9 cellular contexts compared by ENCODE assay signal in the genomic region with DNA sequence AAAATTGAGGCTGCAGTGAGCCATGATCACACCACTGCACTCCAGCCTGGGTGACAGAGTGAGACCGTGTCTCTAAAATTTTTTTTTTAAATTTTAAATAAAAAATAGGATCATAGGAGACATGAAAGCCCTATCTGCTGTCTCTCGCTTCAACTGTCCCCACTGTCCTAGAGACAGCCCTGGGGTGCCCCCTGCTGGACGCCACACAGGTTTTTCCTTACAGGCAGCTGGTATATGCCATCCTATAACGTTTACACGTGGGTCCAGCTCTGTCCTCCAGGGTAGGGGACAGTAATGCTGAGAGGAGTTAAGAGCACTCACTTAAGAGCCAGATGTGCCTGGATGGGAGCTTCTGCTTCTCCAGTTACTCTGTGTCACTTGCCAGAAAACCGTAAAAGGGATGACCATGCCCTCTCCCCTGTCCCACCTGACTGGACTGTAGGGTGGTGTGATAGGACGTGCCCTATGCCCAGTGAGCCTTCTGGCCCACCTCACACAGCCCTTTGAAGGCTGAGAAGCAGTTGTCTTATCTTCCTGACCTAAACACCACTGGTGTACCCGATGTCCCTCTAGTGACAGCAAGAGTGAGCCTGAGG. TPM values are rescaled to one million over a fixed set of nuclear protein-coding genes. Genes with fewer than 3 reads are reported as not detected.
DNase-seq lines count a peak whose midpoint lies in the region; ATAC-seq, FAIRE-seq and TF ChIP-seq lines count a peak whose summit lies in the region.
"Had no signal": no experiment of that assay in that cellular context is flagged by ENCODE, and none has a peak within 500 bp of the region (broad histone marks: within the 10 kb centered on the region; RNA-seq: fewer than 3 reads in every experiment).

No MANE protein-coding gene starts in this region.

- in situ Hi-C loops in T47D (cut with HindIII; ENCODE audit: low pct_unique_long_range_greater_than_20kb, low sequenced_read_pairs): no loop called here

- H3K36me3 ChIP-seq in WERI-Rb-1: no peaks in the 10 kb centered on the region
- no peaks in the 10 kb centered on the region for H3K36me3 ChIP-seq in kidney (ENCODE audit: control insufficient read depth in 1 of 2, insufficient read depth in 2 of 2, low read length in 2 of 2)
- H3K36me3 ChIP-seq: BLaER1 had no signal

- no peak for FAIRE-seq in kidney (lab: Jason Lieb, UNC)

- DNase-seq in NCI-H1436 (lab: John Stamatoyannopoulos, UW) (peak; percentile 81), NCI-H1436 treated with DMSO at 0.1 percent for 48 hours (lab: John Stamatoyannopoulos, UW) (no peak), NCI-H2171 treated with DMSO at 0.1 percent for 48 hours (lab: John Stamatoyannopoulos, UW) (peak; percentile 83), WERI-Rb-1 (peak; percentile 88), T47D (ENCODE audit: low read depth in 1 of 2, low spot score in 1 of 2) (peak; percentile 52 to 78), kidney (peak; percentile 91)
- DNase-seq in stimulated activated CD4-positive, alpha-beta T cell treated with anti-CD3 and anti-CD28 coated beads, Interleukin-2, amount 100 ng/mL, for 4 hours (ENCODE audit: low read depth): peak; percentile 74

- H3K27ac ChIP-seq in WERI-Rb-1 (no peak overlapping the region), kidney (ENCODE audit: low read depth in 2 of 2, low read length in 2 of 2) (no peak overlapping the region)
- H3K27ac ChIP-seq: BLaER1 had no signal

- intact Hi-C loops in kidney (cut with DNase I): loop anchor here (10.0 kb wide), 1 partner anchor 401 kb away; no protein-coding TSS in a partner anchor

- H3K4me3 ChIP-seq in WERI-Rb-1 (ENCODE audit: low read depth, low read length) (no peak overlapping the region), kidney (ENCODE audit: low read length in 2 of 2) (no peak overlapping the region)
- H3K4me3 ChIP-seq: BLaER1 had no signal

- H3K9me3 ChIP-seq in WERI-Rb-1 (ENCODE audit: severe bottlenecking) (no peaks in the 10 kb centered on the region), kidney (ENCODE audit: control insufficient read depth in 1 of 2, low read length in 2 of 2) (no peaks in the 10 kb centered on the region)
- H3K9me3 ChIP-seq: BLaER1 had no signal

- no peaks in the 10 kb centered on the region for H3K27me3 ChIP-seq in WERI-Rb-1 (ENCODE audit: insufficient read depth, low read depth, severe bottlenecking)

- no peak overlapping the region for H3K9ac ChIP-seq in kidney (ENCODE audit: low read length in 2 of 2)
- H3K9ac ChIP-seq: BLaER1 had no signal

- ATAC-seq in HG03039 (IDR thresholded peaks at IDR 0.05; ENCODE audit: unreplicated experiment): no peak

- H3K4me1 ChIP-seq in kidney (ENCODE audit: control insufficient read depth in 1 of 2, insufficient read depth in 1 of 2, low read depth in 1 of 2, low read length in 2 of 2): peaks cover 0 to 4% of the 10 kb centered on the region in 2 donors

- TF ChIP-seq CTCF in WERI-Rb-1 (IDR thresholded peaks at IDR 0.05; ENCODE audit: low read depth, low read length): peak; percentile 76
- peak; percentile 64 for TF ChIP-seq CTCF in kidney (IDR thresholded peaks at IDR 0.05; ENCODE audit: borderline replicate concordance, extremely low read depth, insufficient read depth)

RNA-seq across cellular contexts. Expression of a gene that starts 8.5 kb away (rescaled TPM):
- 10.2 TPM for total RNA-seq in kidney
- 38.4 TPM for polyA plus RNA-seq in kidney (ENCODE audit: insufficient read depth, low read depth, low replicate concordance)

RNA-seq across cellular contexts. Expression of a gene that starts 8.9 kb away (rescaled TPM):
- 22.5 TPM for total RNA-seq in kidney
- 66.6 TPM for polyA plus RNA-seq in kidney (ENCODE audit: insufficient read depth, low read depth, low replicate concordance)

RNA-seq across cellular contexts. Expression of a gene that starts 18.2 kb away (rescaled TPM):
- total RNA-seq in kidney: 8.1 TPM
- 11.2 TPM for polyA plus RNA-seq in kidney (ENCODE audit: insufficient read depth, low read depth, low replicate concordance)

RNA-seq across cellular contexts. Expression of a gene that starts 35.2 kb away (rescaled TPM):
- total RNA-seq in kidney: 36.8 TPM
- 51.7 TPM for polyA plus RNA-seq in kidney (ENCODE audit: insufficient read depth, low read depth, low replicate concordance)

RNA-seq across cellular contexts. Expression of a gene that starts 45.7 kb away (rescaled TPM):
- total RNA-seq in kidney: 0.28 TPM
- 0.17 TPM for polyA plus RNA-seq in kidney (ENCODE audit: insufficient read depth, low read depth, low replicate concordance)
